ENCODE assay signal across 1 cellular context in genomic region chr15:58987036-58987435, GRCh38.
TF ChIP-seq lines count a peak whose summit lies in the region.

No MANE protein-coding gene starts in this region.

TF ChIP-seq in H1, 55 proteins besides CTCF, POLR2A, EP300 and RAD21:
- no peak for TF ChIP-seq GTF2F1 (IDR thresholded peaks at IDR 0.05; ENCODE audit: borderline replicate concordance, low read depth, low read length)
- TF ChIP-seq NANOG (IDR thresholded peaks at IDR 0.05; ENCODE audit: insufficient read depth, low read depth, low read length, poor library complexity, severe bottlenecking), result no peak
- no peak for TF ChIP-seq GABPA (IDR thresholded peaks at IDR 0.05; ENCODE audit: borderline replicate concordance, insufficient read depth, low read length)
- TF ChIP-seq ATF3 (IDR thresholded peaks at IDR 0.05; ENCODE audit: insufficient read depth, low read depth, low read length), result no peak
- TF ChIP-seq RNF2 (IDR thresholded peaks at IDR 0.05; ENCODE audit: borderline replicate concordance, low read depth, low read length, missing control alignments, poor library complexity, severe bottlenecking), result no peak
- TF ChIP-seq TBP (IDR thresholded peaks at IDR 0.05; ENCODE audit: low read depth, low read length), result no peak
- no peak for TF ChIP-seq CTBP2 (IDR thresholded peaks at IDR 0.05; ENCODE audit: borderline replicate concordance, insufficient read depth, insufficient read length, low read length)
- TF ChIP-seq ATF2 (IDR thresholded peaks at IDR 0.05; ENCODE audit: low read length), result no peak
- no peak for TF ChIP-seq CREB1 (IDR thresholded peaks at IDR 0.05)
- TF ChIP-seq USF2 (IDR thresholded peaks at IDR 0.05; ENCODE audit: low read length), result no peak
- TF ChIP-seq BRCA1 (IDR thresholded peaks at IDR 0.05; ENCODE audit: low read depth, low read length), result no peak
- no peak for TF ChIP-seq SP2 (IDR thresholded peaks at IDR 0.05; ENCODE audit: low read length)
TF ChIP-seq in H1: peak in this region for 0.
